7 cellular contexts compared by ENCODE assay signal in the genomic region with DNA sequence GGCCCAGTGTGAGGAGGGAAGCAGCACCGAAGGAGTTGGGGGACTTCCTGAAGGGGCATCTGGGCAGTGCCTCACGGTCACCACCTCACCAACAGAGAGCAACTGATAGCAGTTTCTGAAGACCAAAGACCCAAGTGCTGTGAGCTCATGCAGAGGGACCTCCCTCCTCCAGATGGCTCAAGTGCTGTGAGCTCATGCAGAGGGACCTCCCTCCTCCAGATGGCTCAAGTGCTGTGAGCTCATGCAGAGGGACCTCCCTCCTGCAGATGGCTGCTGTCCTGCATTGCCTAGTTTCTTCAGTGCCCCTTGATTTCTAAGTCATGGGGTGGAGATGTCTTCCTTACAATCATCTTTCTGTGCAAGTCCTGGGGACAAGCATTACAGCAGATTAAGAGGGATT.
DNase-seq lines count a peak whose midpoint lies in the region; ATAC-seq, FAIRE-seq and TF ChIP-seq lines count a peak whose summit lies in the region.
"Not testable (repeated sequence)": the region's sequence is repeated elsewhere in the genome, so short reads cannot be mapped to it uniquely, and the experiment has no call there.

No MANE protein-coding gene starts in this region.

- peak; percentile 90 for FAIRE-seq in bronchial epithelial cell (lab: Jason Lieb, UNC)

- not testable (repeated sequence) for H3K36me3 ChIP-seq in WERI-Rb-1; bronchial epithelial cell (ENCODE audit: control insufficient read depth, insufficient read depth, low read length); heart right ventricle

- peak overlapping the region; percentile 8 for H3K27ac Mint-ChIP-seq in neural crest cell (ENCODE audit: unreplicated experiment)
- not testable (repeated sequence) for H3K27ac Mint-ChIP-seq in stimulated activated effector memory CD8-positive, alpha-beta T cell treated with anti-CD3 and anti-CD28 coated beads, Interleukin-12 subunit alpha, Interleukin-12 subunit beta, amount 100 ng/mL, for 72 hours

- peak overlapping the region; percentile 86 for H3K27ac ChIP-seq in WERI-Rb-1
- H3K27ac ChIP-seq in heart right ventricle = not testable (repeated sequence)

- DNase-seq in NCI-H2171 treated with DMSO at 0.1 percent for 48 hours (lab: John Stamatoyannopoulos, UW) (peak; percentile 24), WERI-Rb-1 (peak; percentile 89)
- not testable (repeated sequence) for DNase-seq in bronchial epithelial cell (ENCODE audit: low read depth); Right ventricle myocardium inferior (ENCODE audit: missing footprints); heart right ventricle; neural crest cell (ENCODE audit: low read depth, low spot score); stimulated activated effector memory CD8-positive, alpha-beta T cell treated with anti-CD3 and anti-CD28 coated beads, Interleukin-12 subunit alpha, Interleukin-12 subunit beta, amount 100 ng/mL, for 72 hours (ENCODE audit: low spot score in 2 of 2)

- H3K4me1 ChIP-seq in heart right ventricle = not testable (repeated sequence)

- not testable (repeated sequence) for H3K9me3 ChIP-seq in WERI-Rb-1 (ENCODE audit: severe bottlenecking); heart right ventricle

- not testable (repeated sequence) for H3K4me3 Mint-ChIP-seq in neural crest cell; stimulated activated effector memory CD8-positive, alpha-beta T cell treated with anti-CD3 and anti-CD28 coated beads, Interleukin-12 subunit alpha, Interleukin-12 subunit beta, amount 100 ng/mL, for 72 hours

- not testable (repeated sequence) for H3K27me3 Mint-ChIP-seq in neural crest cell (ENCODE audit: low read depth)

- intact Hi-C loops in Right ventricle myocardium inferior (cut with DNase I) = not testable (repeated sequence)
- intact Hi-C loops in heart right ventricle (cut with DNase I) = loop anchor here in 2 of 10 donors (10.0 kb wide), 2 partner anchors 444 to 654 kb away; no protein-coding TSS in a partner anchor

- not testable (repeated sequence) for H3K9me3 Mint-ChIP-seq in neural crest cell; stimulated activated effector memory CD8-positive, alpha-beta T cell treated with anti-CD3 and anti-CD28 coated beads, Interleukin-12 subunit alpha, Interleukin-12 subunit beta, amount 100 ng/mL, for 72 hours

- peak overlapping the region; percentile 11 for H3K4me3 ChIP-seq in WERI-Rb-1 (ENCODE audit: low read depth, low read length)
- H3K4me3 ChIP-seq in bronchial epithelial cell (ENCODE audit: low read depth, low read length); heart right ventricle: not testable (repeated sequence)

- H3K27me3 ChIP-seq in WERI-Rb-1 (ENCODE audit: insufficient read depth, low read depth, severe bottlenecking); bronchial epithelial cell (ENCODE audit: control insufficient read depth, insufficient read depth, low read length): not testable (repeated sequence)
- H3K27me3 ChIP-seq in heart right ventricle = peaks cover 0 to 31% (median 0%) of the 10 kb centered on the region in 7 donors

- not testable (repeated sequence) for H3K36me3 Mint-ChIP-seq in neural crest cell (ENCODE audit: low read depth); stimulated activated effector memory CD8-positive, alpha-beta T cell treated with anti-CD3 and anti-CD28 coated beads, Interleukin-12 subunit alpha, Interleukin-12 subunit beta, amount 100 ng/mL, for 72 hours

- H3K4me1 Mint-ChIP-seq in neural crest cell; stimulated activated effector memory CD8-positive, alpha-beta T cell treated with anti-CD3 and anti-CD28 coated beads, Interleukin-12 subunit alpha, Interleukin-12 subunit beta, amount 100 ng/mL, for 72 hours: not testable (repeated sequence)

- 39 to 44% methylated on average over 2 of the region's 2 CpGs for WGBS in heart right ventricle, 2 donors

- ATAC-seq in Right ventricle myocardium inferior (peak; percentile 70), heart right ventricle (peak in 6 of 8 donors; percentile 41 to 92 (median 77))
- ATAC-seq in stimulated activated effector memory CD8-positive, alpha-beta T cell treated with anti-CD3 and anti-CD28 coated beads, Interleukin-12 subunit alpha, Interleukin-12 subunit beta, amount 100 ng/mL, for 72 hours = peak; percentile 15

- 0 out of 2 replicates have a peak, but pooled peaks have one; percentile 6 for TF ChIP-seq CTCF in WERI-Rb-1 (IDR thresholded peaks at IDR 0.05; ENCODE audit: low read depth, low read length)
- TF ChIP-seq CTCF in bronchial epithelial cell (IDR thresholded peaks at IDR 0.05; ENCODE audit: insufficient read depth, low read length, severe bottlenecking); heart right ventricle (IDR thresholded peaks at IDR 0.05); neural crest cell (conservative IDR thresholded peaks at IDR 0.05): not testable (repeated sequence)

Comparison
In these comparisons a context has a peak if more than half of its experiments do, and no peak if none do; other contexts are left out.
1. ATAC-seq: peak in every context shown above with its lines; median percentile 77 in heart right ventricle; 70 in Right ventricle myocardium inferior; 15 in stimulated activated effector memory CD8-positive, alpha-beta T cell treated with anti-CD3 and anti-CD28 coated beads, Interleukin-12 subunit alpha, Interleukin-12 subunit beta, amount 100 ng/mL, for 72 hours.